In genomic region chr15:72722071-72722696, GRCh38 we compare ENCODE assay signal across 8 cellular contexts. TPM values are rescaled to one million over a fixed set of nuclear protein-coding genes. Genes with fewer than 3 reads are reported as not detected.
DNase-seq lines count a peak whose midpoint lies in the region; ATAC-seq, FAIRE-seq and TF ChIP-seq lines count a peak whose summit lies in the region.

No MANE protein-coding gene starts in this region.

- FAIRE-seq in A204.1 (lab: Jason Lieb, UNC) = peak; percentile 32

- intact Hi-C loops in dorsolateral prefrontal cortex (cut with DNase I) = no loop called here

- peaks cover 18% of the 10 kb centered on the region for H3K36me3 Mint-ChIP-seq in memory B cell

- DNase-seq in GM13977 (ENCODE audit: low spot score) (peak; percentile 41), NCI-H446 (lab: John Stamatoyannopoulos, UW) (peak; percentile 64 to 65), dorsolateral prefrontal cortex (peak; percentile 41 to 82 (median 62)), memory B cell (ENCODE audit: low spot score in 2 of 2) (peak; percentile 50 to 58)
- peak; percentile 35 to 58 for DNase-seq in activated CD4-positive, alpha-beta T cell treated with anti-CD3 and anti-CD28 coated beads, Interleukin-2, amount 50 U/mL, for 24 hours (ENCODE audit: low read depth in 1 of 2, low spot score in 1 of 2)
- DNase-seq in stimulated activated CD8-positive, alpha-beta memory T cell treated with anti-CD3 and anti-CD28 coated beads, Interleukin-15, amount 100 ng/mL, for 4 hours (ENCODE audit: low read depth in 2 of 2) = peak; percentile 13 to 57

- H3K9me3 Mint-ChIP-seq in memory B cell = no peaks in the 10 kb centered on the region

- peak; percentile 49 for ATAC-seq in memory B cell (ENCODE audit: low read depth)
- ATAC-seq in GM21717 (IDR thresholded peaks at IDR 0.05; ENCODE audit: unreplicated experiment) = no peak

- peaks cover 2% of the 10 kb centered on the region for H3K4me1 Mint-ChIP-seq in memory B cell

- H3K27ac Mint-ChIP-seq in memory B cell = no peak overlapping the region

- H3K27me3 Mint-ChIP-seq in memory B cell = no peaks in the 10 kb centered on the region

- no peak overlapping the region for H3K27ac ChIP-seq in dorsolateral prefrontal cortex

- H3K27me3 ChIP-seq in dorsolateral prefrontal cortex = no peaks in the 10 kb centered on the region

- in situ Hi-C loops in GM13977 (cut with MboI; ENCODE audit: low pct_unique_long_range_greater_than_20kb, low sequenced_read_pairs, unreplicated experiment) = loop anchor here (10.0 to 25.0 kb wide), 3 partner anchors 53 to 515 kb away; no protein-coding TSS in a partner anchor

- no peak overlapping the region for H3K4me3 Mint-ChIP-seq in memory B cell

- TF ChIP-seq CTCF in GM13977 (IDR thresholded peaks at IDR 0.05; ENCODE audit: extremely low read depth, insufficient read depth, missing control alignments) = peak; percentile 80
- peak; percentile 27 to 79 (median 67) for TF ChIP-seq CTCF in dorsolateral prefrontal cortex (IDR thresholded peaks at IDR 0.05 in 54 of 56, conservative IDR thresholded peaks at IDR 0.05 in 2 of 56; ENCODE audit: low read depth in 1 of 56, partially characterized antibody in 56 of 56)

- H3K4me3 ChIP-seq in dorsolateral prefrontal cortex = no peak overlapping the region

RNA-seq across cellular contexts. Expression of gene BBS4, which starts 36.2 kb away (rescaled TPM):
- 10 to 100 TPM; 16.4 to 42.8 (median 27.6) TPM for total RNA-seq in dorsolateral prefrontal cortex

RNA-seq across cellular contexts. Expression of gene HIGD2B, which starts 36.2 kb away (rescaled TPM):
- under 1 TPM in 8 of 120 experiments, not detected in 112; 0.40 to 0.84 (median 0.54) TPM for total RNA-seq in dorsolateral prefrontal cortex
